Comparison of ENCODE assay signal across 24 cellular contexts in genomic region chr2:39479696-39480095, GRCh38.
"Had no signal": no experiment of that assay in that cellular context is flagged by ENCODE, and none has a peak within 500 bp of the region (broad histone marks: within the 10 kb centered on the region; RNA-seq: fewer than 3 reads in every experiment).

No MANE protein-coding gene starts in this region.

- H3K27ac ChIP-seq: ascending aorta, body of pancreas, VCaP had no signal

- H3K4me3 ChIP-seq: ascending aorta, body of pancreas, K562 had no signal

- H3K4me1 ChIP-seq: ascending aorta, body of pancreas had no signal

- H3K4me1 Mint-ChIP-seq: activated CD4-positive, alpha-beta memory T cell treated with anti-CD3 and anti-CD28 coated beads, Interleukin-2, amount 10 ng/mL, durations not matched to agents 7 days and 5 days; activated naive CD4-positive, alpha-beta T cell treated with anti-CD3 and anti-CD28 coated beads, Interleukin-2, amount 50 U/mL, for 24 hours had no signal

- H3K4me3 Mint-ChIP-seq: activated CD4-positive, alpha-beta memory T cell treated with anti-CD3 and anti-CD28 coated beads, Interleukin-2, amount 10 ng/mL, durations not matched to agents 7 days and 5 days; activated CD4-positive, alpha-beta T cell treated with anti-CD3 and anti-CD28 coated beads for 36 hours; activated naive CD4-positive, alpha-beta T cell treated with anti-CD3 and anti-CD28 coated beads, Interleukin-2, amount 50 U/mL, for 24 hours; T-cell had no signal

- H3K27me3 Mint-ChIP-seq: activated naive CD4-positive, alpha-beta T cell treated with anti-CD3 and anti-CD28 coated beads, Interleukin-2, amount 50 U/mL, for 24 hours; T-cell had no signal

- DNase-seq: activated CD4-positive, alpha-beta memory T cell treated with anti-CD3 and anti-CD28 coated beads, Interleukin-2, amount 10 ng/mL, durations not matched to agents 7 days and 5 days; activated CD4-positive, alpha-beta T cell treated with anti-CD3 and anti-CD28 coated beads for 36 hours; activated CD4-positive, alpha-beta T cell treated with anti-CD3 and anti-CD28 coated beads, Interleukin-2, amount 50 U/mL, for 1 hour; activated CD8-positive, alpha-beta memory T cell treated with anti-CD3 and anti-CD28 coated beads, Interleukin-2, amount 50 U/mL, for 48 hours; activated naive CD4-positive, alpha-beta T cell; activated T-cell treated with anti-CD3 and anti-CD28 coated beads, Interleukin-2, amount 50 U/mL, for 1 hour; amniotic stem cell; body of pancreas; central memory CD4-positive, alpha-beta T cell; Kasumi-1; NCI-H1105 treated with DMSO at 0.1 percent for 48 hours; NCI-H1436 treated with DMSO at 0.1 percent for 48 hours; NCI-H187; NCI-H2081; NCI-H446; NCI-H524; SIG-M5; T-cell; T-helper 2 cell; T1000 had no signal

- H3K9me3 ChIP-seq: ascending aorta, body of pancreas had no signal

- H3K27me3 ChIP-seq: ascending aorta, body of pancreas had no signal

- H3K27ac Mint-ChIP-seq: activated CD4-positive, alpha-beta memory T cell treated with anti-CD3 and anti-CD28 coated beads, Interleukin-2, amount 10 ng/mL, durations not matched to agents 7 days and 5 days; activated CD4-positive, alpha-beta T cell treated with anti-CD3 and anti-CD28 coated beads for 36 hours; activated naive CD4-positive, alpha-beta T cell treated with anti-CD3 and anti-CD28 coated beads, Interleukin-2, amount 50 U/mL, for 24 hours; T-cell had no signal

- ATAC-seq: activated CD4-positive, alpha-beta T cell treated with anti-CD3 and anti-CD28 coated beads for 36 hours; body of pancreas; K562; T-cell had no signal
